ENCODE assay signal across 8 cellular contexts in the genomic region with DNA sequence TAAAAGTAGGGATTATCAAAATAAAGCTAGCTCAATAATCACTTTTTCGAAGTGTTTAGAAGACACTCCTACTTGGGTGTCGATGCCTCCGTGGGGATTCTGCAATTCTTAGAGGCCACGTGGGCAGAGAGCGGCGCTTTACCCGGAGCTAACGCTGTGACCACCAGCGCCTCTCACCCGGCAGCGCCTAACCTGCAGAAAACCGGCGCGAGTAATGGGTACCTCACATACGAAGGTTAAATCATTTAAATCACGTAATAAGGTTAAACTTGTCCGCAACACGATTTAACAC. TPM values are rescaled to one million over a fixed set of nuclear protein-coding genes. Genes with fewer than 3 reads are reported as not detected.
DNase-seq lines count a peak whose midpoint lies in the region; ATAC-seq lines count a peak whose summit lies in the region.

No MANE protein-coding gene starts in this region.

- H3K36me3 ChIP-seq in ACC112 (ENCODE audit: insufficient read depth, low read length), result peaks cover 42% of the 10 kb centered on the region
- H3K36me3 ChIP-seq in mesodermal cell (ENCODE audit: control insufficient read depth, insufficient read depth, low read length), result peaks cover 40% of the 10 kb centered on the region

- ATAC-seq in GM18520 (IDR thresholded peaks at IDR 0.05; ENCODE audit: unreplicated experiment) (peak; percentile 22), HG03135 (IDR thresholded peaks at IDR 0.05; ENCODE audit: unreplicated experiment) (peak; percentile 24)

- H3K9me3 ChIP-seq in mesodermal cell (ENCODE audit: control insufficient read depth, low read length), result no peaks in the 10 kb centered on the region

- WGBS in mesodermal cell (ENCODE audit: insufficient coverage in 2 of 2), 2 experiments, result 0% methylated on average over 12 to 16 of the region's 18 CpGs

- peak overlapping the region; percentile 53 for H2AFZ ChIP-seq in ACC112 (ENCODE audit: low read length, unreplicated experiment)

- DNase-seq in NCI-H460 (ENCODE audit: extremely low read depth, low read depth), result peak; percentile 61
- DNase-seq in activated CD4-positive, alpha-beta T cell treated with anti-CD3 and anti-CD28 coated beads, Interleukin-2, amount 50 U/mL, for 4 hours, result peak; percentile 56 to 62
- DNase-seq in effector CD4-positive, alpha-beta T cell, result peak; percentile 46
- peak; percentile 75 for DNase-seq in stimulated activated CD8-positive, alpha-beta memory T cell treated with anti-CD3 and anti-CD28 coated beads, Interleukin-4, amount 100 ng/mL, for 48 hours

- H3K27me3 ChIP-seq in ACC112 (ENCODE audit: insufficient read depth, low read length), result no peaks in the 10 kb centered on the region

- H3K27ac ChIP-seq in ACC112 (ENCODE audit: low read depth, low read length) (peak overlapping the region; percentile 79), mesodermal cell (ENCODE audit: low read depth, low read length, severe bottlenecking) (peak overlapping the region; percentile 95)

- H3K79me2 ChIP-seq in ACC112 (ENCODE audit: control insufficient read depth, insufficient read depth, low read length, unreplicated experiment), result peaks cover 56% of the 10 kb centered on the region

- H3K4me3 ChIP-seq in ACC112 (ENCODE audit: low read depth, low read length) (peak overlapping the region; percentile 91), mesodermal cell (ENCODE audit: extremely low read depth, insufficient read depth, low read length, poor library complexity, severe bottlenecking) (peak overlapping the region; percentile 98)

- H3K4me1 ChIP-seq in ACC112 (ENCODE audit: control insufficient read depth, insufficient read depth, low read length, unreplicated experiment), result peaks cover 29% of the 10 kb centered on the region
- peaks cover 10% of the 10 kb centered on the region for H3K4me1 ChIP-seq in mesodermal cell (ENCODE audit: control insufficient read depth, insufficient read depth, low read length, poor library complexity, severe bottlenecking)

RNA-seq across cellular contexts. Expression of a gene that starts 0.5 kb away (rescaled TPM):
- 233 and 294 TPM in 2 replicates for total RNA-seq in NCI-H460 (2014; rRNA removed; shearing (Covaris generic))
- polyA plus RNA-seq in NCI-H460 (2014; cell fraction: nucleus; rRNA removed), result 529 and 667 TPM in 2 replicates
- polyA plus RNA-seq in mesodermal cell (2013, experiment 1 of 2), result 184 TPM
- 268 TPM for polyA plus RNA-seq in mesodermal cell (2013, experiment 2 of 2)

RNA-seq across cellular contexts. Expression of a gene that starts 0.7 kb away (rescaled TPM):
- 26.4 and 29.6 TPM in 2 replicates for total RNA-seq in NCI-H460 (2014; rRNA removed; shearing (Covaris generic))
- 12.3 and 17.4 TPM in 2 replicates for polyA plus RNA-seq in NCI-H460 (2014; cell fraction: nucleus; rRNA removed)
- 23.9 TPM for polyA plus RNA-seq in mesodermal cell (2013, experiment 1 of 2)
- polyA plus RNA-seq in mesodermal cell (2013, experiment 2 of 2), result 27.6 TPM

RNA-seq across cellular contexts. Expression of a gene that starts 43.3 kb away (rescaled TPM):
- total RNA-seq in NCI-H460 (2014; rRNA removed; shearing (Covaris generic)), result 32.2 and 34.0 TPM in 2 replicates
- polyA plus RNA-seq in NCI-H460 (2014; cell fraction: nucleus; rRNA removed), result 22.9 and 34.0 TPM in 2 replicates
- 28.0 TPM for polyA plus RNA-seq in mesodermal cell (2013, experiment 1 of 2)
- 27.1 TPM for polyA plus RNA-seq in mesodermal cell (2013, experiment 2 of 2)

Comparison
In these comparisons a context has a peak if more than half of its experiments do, and no peak if none do; other contexts are left out.
1. Peak in every context shown above with its lines: DNase-seq, ATAC-seq, H3K4me3 ChIP-seq and H3K27ac ChIP-seq.